ENCODE assay signal across 19 cellular contexts in genomic region chr5:97266576-97266975, GRCh38.
DNase-seq lines count a peak whose midpoint lies in the region; ATAC-seq, FAIRE-seq and TF ChIP-seq lines count a peak whose summit lies in the region.
"Had no signal": no experiment of that assay in that cellular context is flagged by ENCODE, and none has a peak within 500 bp of the region (broad histone marks: within the 10 kb centered on the region; RNA-seq: fewer than 3 reads in every experiment).

No MANE protein-coding gene starts in this region.

- no peak overlapping the region for H3K4me3 ChIP-seq in endothelial cell of umbilical vein (replicated peaks in 1 of 3; ENCODE audit: insufficient read depth in 1 of 3, low read depth in 1 of 3, low read length in 3 of 3)
- H3K4me3 ChIP-seq: adrenal gland, right lobe of liver had no signal

- CTCF ChIA-PET in endothelial cell of umbilical vein (lab: Charles Lee): interaction anchor here (1.5 kb wide), 1 partner anchor 1502 kb away, joined by 3 read pairs; no protein-coding TSS in a partner anchor

- POLR2A ChIA-PET in endothelial cell of umbilical vein (lab: Charles Lee): no interaction called here

- H3K9me3 ChIP-seq in endothelial cell of umbilical vein (replicated peaks; ENCODE audit: control insufficient read depth, insufficient read depth, low read length): no peaks in the 10 kb centered on the region
- H3K9me3 ChIP-seq: adrenal gland had no signal

- intact Hi-C loops in endothelial cell of umbilical vein (cut with micrococcal nuclease): no loop called here
- intact Hi-C loops in left ventricle myocardium superior (cut with micrococcal nuclease): no loop called here
- intact Hi-C loops in sciatic nerve (cut with DNase I): no loop called here

- no peaks in the 10 kb centered on the region for H3K79me2 ChIP-seq in endothelial cell of umbilical vein (ENCODE audit: control insufficient read depth, insufficient read depth, low read length)

- BruUV-seq in endothelial cell of umbilical vein (replicated peaks; lab: Mats Ljungman, UMichigan): no TSS peak

- peak; percentile 25 for DNase-seq in GM04503 (ENCODE audit: low read depth)
- peak; percentile 35 for DNase-seq in endothelial cell of umbilical vein (ENCODE audit: low read depth, low spot score)
- peak; percentile 57 for DNase-seq in left ventricle myocardium superior
- peak; percentile 59 for DNase-seq in sciatic nerve (ENCODE audit: low spot score)
- no peak for DNase-seq in stimulated activated CD4-positive, alpha-beta T cell treated with anti-CD3 and anti-CD28 coated beads, Interleukin-4, amount 100 ng/mL, for 1 hour
- DNase-seq in MV-4-11 (lab: John Stamatoyannopoulos, UW): no peak
- no peak for DNase-seq in NCI-H2029 treated with DMSO at 0.1 percent for 48 hours (lab: John Stamatoyannopoulos, UW)
- no peak for DNase-seq in NCI-H187 treated with DMSO at 0.1 percent for 48 hours (lab: John Stamatoyannopoulos, UW)
- DNase-seq: adrenal gland; GDM1; immature natural killer cell; mesendoderm; NCI-H2029; NCI-H524 treated with DMSO at 0.1 percent for 48 hours; SIG-M5; stimulated activated CD4-positive, alpha-beta T cell treated with anti-CD3 and anti-CD28 coated beads, Interleukin-2, amount 100 ng/mL, for 24 hours; T-helper 17 cell had no signal

- H3K9ac ChIP-seq in endothelial cell of umbilical vein (replicated peaks; ENCODE audit: extremely low read depth, insufficient read depth, low read length): no peak overlapping the region

- no peaks in the 10 kb centered on the region for H3K27me3 ChIP-seq in endothelial cell of umbilical vein (ENCODE audit: control insufficient read depth in 2 of 2, insufficient read depth in 2 of 2, low read length in 2 of 2)
- H3K27me3 ChIP-seq: adrenal gland, right lobe of liver had no signal

- no peak overlapping the region for H2AFZ ChIP-seq in endothelial cell of umbilical vein (ENCODE audit: low read depth, low read length)

- peak; percentile 92 for ATAC-seq in left ventricle myocardium superior
- ATAC-seq in sciatic nerve: peak; percentile 79
- ATAC-seq: right lobe of liver, T-helper 17 cell had no signal

- no peak overlapping the region for H3K4me2 ChIP-seq in endothelial cell of umbilical vein (ENCODE audit: insufficient read depth, low read length)

- no peak overlapping the region for H3K27ac ChIP-seq in endothelial cell of umbilical vein (ENCODE audit: insufficient read depth, low read depth, low read length)
- H3K27ac ChIP-seq: adrenal gland, right lobe of liver had no signal

- TF ChIP-seq POLR2A in endothelial cell of umbilical vein (IDR thresholded peaks at IDR 0.05; ENCODE audit: low read depth, low read length): no peak

- no peaks in the 10 kb centered on the region for H3K36me3 ChIP-seq in endothelial cell of umbilical vein (ENCODE audit: control insufficient read depth in 2 of 2, extremely low read depth in 1 of 2, insufficient read depth in 2 of 2, low read length in 2 of 2)
- H3K36me3 ChIP-seq: adrenal gland, right lobe of liver had no signal

- FAIRE-seq in endothelial cell of umbilical vein (lab: Jason Lieb, UNC): no peak
- FAIRE-seq: GM12892 had no signal

- dilution Hi-C loops in endothelial cell of umbilical vein (cut with MboI; ENCODE audit: extremely low pct_ligation_motif_present, low sequenced_read_pairs): no loop called here

- no peaks in the 10 kb centered on the region for H3K9me1 ChIP-seq in endothelial cell of umbilical vein (replicated peaks; ENCODE audit: control insufficient read depth, extremely low read depth, insufficient read depth, low read length)

- TF ChIP-seq CTCF in endothelial cell of umbilical vein (IDR thresholded peaks at IDR 0.05; ENCODE audit: extremely low read depth in 1 of 2, insufficient read depth in 1 of 2, low read depth in 1 of 2, low read length in 2 of 2): no peak

- no peaks in the 10 kb centered on the region for H3K4me1 ChIP-seq in endothelial cell of umbilical vein (ENCODE audit: control insufficient read depth, extremely low read depth, insufficient read depth, low read length)
- H3K4me1 ChIP-seq: adrenal gland, right lobe of liver had no signal

- H4K20me1 ChIP-seq in endothelial cell of umbilical vein (replicated peaks; ENCODE audit: control insufficient read depth, extremely low read depth, insufficient read depth, low read length): no peaks in the 10 kb centered on the region

TF ChIP-seq in endothelial cell of umbilical vein, 7 proteins besides CTCF, POLR2A, EP300 and RAD21:
- TF ChIP-seq GATA2 (IDR thresholded peaks at IDR 0.05; ENCODE audit: insufficient read depth, insufficient read length, low read depth, low read length) (no peak), FOS (IDR thresholded peaks at IDR 0.05; ENCODE audit: borderline replicate concordance, insufficient read depth, low read length) (no peak), MAX (IDR thresholded peaks at IDR 0.05; ENCODE audit: insufficient read depth, insufficient read length) (no peak), JUN (IDR thresholded peaks at IDR 0.05; ENCODE audit: borderline replicate concordance, insufficient read depth, insufficient read length, low read depth) (no peak), MYC (IDR thresholded peaks at IDR 0.05; ENCODE audit: low read depth, low read length) (no peak), POLR2AphosphoS5 (IDR thresholded peaks at IDR 0.05; ENCODE audit: insufficient read depth, low read depth, low read length) (no peak), EZH2 (IDR thresholded peaks at IDR 0.05; ENCODE audit: borderline replicate concordance, low read depth, low read length, severe bottlenecking) (no peak)

Comparison
In these comparisons a context has a peak if more than half of its experiments do, and no peak if none do; other contexts are left out.
1. DNase-seq: peak in GM04503 (single experiment), endothelial cell of umbilical vein (single experiment), left ventricle myocardium superior (single experiment) and sciatic nerve (single experiment); none in stimulated activated CD4-positive, alpha-beta T cell treated with anti-CD3 and anti-CD28 coated beads, Interleukin-4, amount 100 ng/mL, for 1 hour (single experiment), MV-4-11 (single experiment), NCI-H2029 treated with DMSO at 0.1 percent for 48 hours (single experiment) and NCI-H187 treated with DMSO at 0.1 percent for 48 hours (single experiment).